23 cellular contexts compared by ENCODE assay signal in the genomic region with DNA sequence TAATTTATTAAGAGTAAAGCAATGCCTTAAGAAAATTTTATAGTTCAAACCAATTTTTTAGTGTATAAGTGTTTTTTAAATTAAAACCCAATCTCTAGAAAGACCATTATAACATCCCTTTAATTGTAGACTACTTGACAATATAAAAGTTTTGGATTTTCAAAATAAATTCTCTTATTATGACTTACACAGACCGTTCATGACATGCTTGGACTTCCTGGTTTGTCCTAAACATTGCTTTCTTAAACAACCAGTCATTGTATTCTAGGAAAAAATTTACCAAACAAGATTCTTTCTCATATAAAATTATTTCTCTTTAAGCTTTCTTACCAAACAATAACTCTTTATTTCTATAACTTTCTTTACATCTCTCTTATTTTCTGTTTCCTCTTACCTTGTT. TPM values are rescaled to one million over a fixed set of nuclear protein-coding genes. Genes with fewer than 3 reads are reported as not detected.
"Had no signal": no experiment of that assay in that cellular context is flagged by ENCODE, and none has a peak within 500 bp of the region (broad histone marks: within the 10 kb centered on the region; RNA-seq: fewer than 3 reads in every experiment).

No MANE protein-coding gene starts in this region.

- ATAC-seq: activated T-cell treated with anti-CD3 and anti-CD28 coated beads, Interleukin-2, amount 50 U/mL, for 4 hours; foreskin keratinocyte; sciatic nerve had no signal

- DNase-seq: activated CD4-positive, alpha-beta memory T cell treated with anti-CD3 and anti-CD28 coated beads, Interleukin-2, amount 10 ng/mL, durations not matched to agents 7 days and 5 days; activated CD4-positive, alpha-beta T cell treated with anti-CD3 and anti-CD28 coated beads for 4 hours; activated effector memory CD4-positive, alpha-beta T cell treated with Interleukin-2 at 50 U/mL for 16 hours; activated naive CD4-positive, alpha-beta T cell treated with anti-CD3 and anti-CD28 coated beads, Interleukin-2, amount 50 U/mL, for 16 hours; activated T-cell treated with anti-CD3 and anti-CD28 coated beads, Interleukin-2, amount 50 U/mL, for 4 hours; caudate nucleus; colonic mucosa; glutamatergic neuron; hypothalamus; spleen; T-helper 9 cell; trophoblast cell had no signal

- H3K4me3 ChIP-seq: colonic mucosa, esophagus muscularis mucosa, spleen, suprapubic skin had no signal

RNA-seq across cellular contexts. Expression of gene CXorf51A, which starts 49.0 kb away (rescaled TPM):
- total RNA-seq: activated CD4-positive, alpha-beta memory T cell treated with anti-CD3 and anti-CD28 coated beads, Interleukin-2, amount 10 ng/mL, durations not matched to agents 7 days and 5 days; activated T-cell treated with anti-CD3 and anti-CD28 coated beads, Interleukin-2, amount 50 U/mL, for 4 hours; colonic mucosa; esophagus muscularis mucosa; foreskin keratinocyte; kidney epithelial cell; liver; mesothelial cell of epicardium; myocyte; osteoblast; sciatic nerve; spleen; suprapubic skin had no signal
- polyA plus RNA-seq: adipose tissue, foreskin keratinocyte, liver, neural cell, spleen had no signal

RNA-seq across cellular contexts. Expression of gene CXorf51B, which starts 54.0 kb away (rescaled TPM):
- total RNA-seq: activated CD4-positive, alpha-beta memory T cell treated with anti-CD3 and anti-CD28 coated beads, Interleukin-2, amount 10 ng/mL, durations not matched to agents 7 days and 5 days; activated T-cell treated with anti-CD3 and anti-CD28 coated beads, Interleukin-2, amount 50 U/mL, for 4 hours; colonic mucosa; esophagus muscularis mucosa; foreskin keratinocyte; kidney epithelial cell; liver; mesothelial cell of epicardium; myocyte; osteoblast; sciatic nerve; spleen; suprapubic skin had no signal
- polyA plus RNA-seq: adipose tissue, foreskin keratinocyte, liver, neural cell, spleen had no signal
